In genomic region chr13:89486065-89486464, GRCh38 we compare ENCODE assay signal across 23 cellular contexts.
"Had no signal": no experiment of that assay in that cellular context is flagged by ENCODE, and none has a peak within 500 bp of the region (broad histone marks: within the 10 kb centered on the region; RNA-seq: fewer than 3 reads in every experiment).

No MANE protein-coding gene starts in this region.

- FAIRE-seq: HepG2, RCC 7860 had no signal

- ATAC-seq: HepG2 had no signal

- DNase-seq: IMR-90, Kasumi-1, KG1, MM.1S, MV-4-11, NCI-H1048, NCI-H1105, NCI-H1417 treated with DMSO at 0.1 percent for 48 hours, NCI-H146, NCI-H1694 treated with DMSO at 0.1 percent for 48 hours, NCI-H1930, NCI-H2081, NCI-H2107, NCI-H2227 treated with DMSO at 0.1 percent for 48 hours, NCI-H446, NCI-H510A, NCI-H526, Right ventricle myocardium superior, RPMI8226, SIG-M5, T-helper 2 cell had no signal
